1 cellular context compared by ENCODE assay signal in genomic region chr1:185224132-185224531, GRCh38.
TF ChIP-seq lines count a peak whose summit lies in the region.

No MANE protein-coding gene starts in this region.

TF ChIP-seq in H1, 55 proteins besides CTCF, POLR2A, EP300 and RAD21:
- TF ChIP-seq MAFK (IDR thresholded peaks at IDR 0.05; ENCODE audit: low read depth, low read length) (no peak), KDM1A (IDR thresholded peaks at IDR 0.05; ENCODE audit: borderline replicate concordance, low read length) (peak; percentile 53; the same call in 1 of the 2 replicates)
